Comparison of ENCODE assay signal across 1 cellular context in the genomic region with DNA sequence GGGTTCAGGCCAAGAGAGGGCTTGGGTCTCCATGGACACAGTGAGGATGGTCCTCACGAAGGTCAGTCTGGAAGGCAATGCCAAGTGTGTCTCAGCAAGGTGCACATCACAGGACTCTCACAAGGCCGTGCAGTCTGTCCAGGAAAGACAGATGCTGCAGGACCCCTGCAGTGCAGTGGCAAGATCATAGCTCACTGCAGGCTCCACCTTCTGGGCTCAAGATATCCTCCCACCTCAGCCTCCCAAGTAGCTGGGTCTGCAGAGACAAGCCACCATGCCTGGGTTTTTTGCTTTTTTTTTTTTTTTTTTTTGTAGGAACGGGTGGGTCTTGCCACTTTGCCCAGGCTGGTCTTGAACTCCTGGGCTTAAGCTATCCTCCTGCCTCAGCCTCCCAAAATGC.
TF ChIP-seq lines count a peak whose summit lies in the region.

No MANE protein-coding gene starts in this region.

TF ChIP-seq in GM23338, 12 proteins besides CTCF, POLR2A, EP300 and RAD21 (continued from another document):
- TF ChIP-seq ZNF462 (CRISPR knock-in tag; IDR thresholded peaks at IDR 0.05): no peak
- TF ChIP-seq POLR2AphosphoS5 (IDR thresholded peaks at IDR 0.05; ENCODE audit: low read depth): no peak
- no peak for TF ChIP-seq NANOG (IDR thresholded peaks at IDR 0.05; ENCODE audit: borderline replicate concordance)
- no peak for TF ChIP-seq EZH2phosphoT487 (IDR thresholded peaks at IDR 0.05; ENCODE audit: unreplicated experiment)
- TF ChIP-seq EZH2 (IDR thresholded peaks at IDR 0.05; ENCODE audit: low read depth, unreplicated experiment): no peak
- TF ChIP-seq STAT1 (IDR thresholded peaks at IDR 0.05; ENCODE audit: unreplicated experiment): no peak
TF ChIP-seq in GM23338: peak in this region for 0.
